Comparison of ENCODE assay signal across 24 cellular contexts in genomic region chr3:49662720-49663413, GRCh38. TPM values are rescaled to one million over a fixed set of nuclear protein-coding genes. Genes with fewer than 3 reads are reported as not detected.
"Had no signal": no experiment of that assay in that cellular context is flagged by ENCODE, and none has a peak within 500 bp of the region (broad histone marks: within the 10 kb centered on the region; RNA-seq: fewer than 3 reads in every experiment).

No MANE protein-coding gene starts in this region.

- H3K9ac ChIP-seq: KMS-11 had no signal

- H3K4me3 ChIP-seq: K562, SJSA1, SK-N-MC had no signal

- H3K4me1 ChIP-seq: SJSA1 had no signal

- H3K9me3 ChIP-seq: SJSA1 had no signal

- ATAC-seq: K562 had no signal

- FAIRE-seq: K562, RCC 7860 had no signal

- H3K27me3 ChIP-seq: SJSA1 had no signal

- H3K27ac ChIP-seq: KMS-11, SJSA1, SK-N-MC had no signal

- H3K4me2 ChIP-seq: KMS-11 had no signal

- DNase-seq: MV-4-11, NCI-H1048, NCI-H1105, NCI-H1417, NCI-H146, NCI-H1694 treated with DMSO at 0.1 percent for 48 hours, NCI-H1930, NCI-H2081, NCI-H2107, NCI-H226, NCI-H446, NCI-H510A, NCI-H524 treated with DMSO at 0.1 percent for 48 hours, NCI-H69, NCI-H774, Right ventricle myocardium superior, RPMI8226, SIG-M5 had no signal

- H3K36me3 ChIP-seq: SJSA1 had no signal

RNA-seq across cellular contexts. Expression of gene AMIGO3, which starts 56.6 kb away (rescaled TPM):
- total RNA-seq: MCF 10A, Right ventricle myocardium superior had no signal
